ENCODE assay signal across 7 cellular contexts in the genomic region with DNA sequence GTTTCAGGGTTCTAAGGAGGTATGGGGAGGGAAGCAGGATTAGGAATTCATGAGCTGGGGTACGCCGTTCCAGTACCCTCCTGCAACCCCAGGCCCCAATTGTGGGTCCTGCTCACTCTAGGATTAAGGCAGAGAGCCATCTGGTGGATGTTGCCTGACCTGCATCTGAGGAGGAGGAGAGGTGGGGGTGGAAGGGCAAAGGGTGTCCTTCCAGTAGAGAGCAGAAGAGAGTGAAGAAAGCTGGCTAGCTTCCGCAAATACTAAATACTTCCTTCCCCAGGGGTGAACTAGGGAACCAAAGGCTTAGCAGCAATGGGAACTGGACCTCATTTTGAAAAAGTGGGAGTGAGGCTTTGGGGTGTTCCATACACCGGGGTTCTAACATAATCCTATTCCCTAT. TPM values are rescaled to one million over a fixed set of nuclear protein-coding genes. Genes with fewer than 3 reads are reported as not detected.
DNase-seq lines count a peak whose midpoint lies in the region; ATAC-seq, FAIRE-seq and TF ChIP-seq lines count a peak whose summit lies in the region.

No MANE protein-coding gene starts in this region.

- TF ChIP-seq CTCF in GM12872 (IDR thresholded peaks at IDR 0.05; ENCODE audit: insufficient read depth, low read depth, low read length): peak; percentile 90
- peak; percentile 79 to 92 (median 84) for TF ChIP-seq CTCF in heart left ventricle (IDR thresholded peaks at IDR 0.05)

- intact Hi-C loops in heart left ventricle (cut with DNase I): loop anchor here in 8 of 10 donors (1.0 to 5.0 kb wide), 6 partner anchors 66 to 114 kb away; no protein-coding TSS in a partner anchor

- H3K27ac ChIP-seq in heart left ventricle: peak overlapping the region in 4 of 12 donors; percentile 12 to 77 (median 36)

- H3K27me3 ChIP-seq in adipocyte (replicated peaks; ENCODE audit: control insufficient read depth, insufficient read depth, low read length) (no peaks in the 10 kb centered on the region), heart left ventricle (no peaks in the 10 kb centered on the region)

- H3K4me1 ChIP-seq in adipocyte (ENCODE audit: control insufficient read depth, insufficient read depth, low read length) (peaks cover 8% of the 10 kb centered on the region), heart left ventricle (peaks cover 0 to 25% (median 8%) of the 10 kb centered on the region in 12 donors)

- H3K36me3 ChIP-seq in adipocyte (ENCODE audit: control insufficient read depth, insufficient read depth, low read length, severe bottlenecking): peaks cover 18% of the 10 kb centered on the region
- peaks cover 0 to 63% (median 46%) of the 10 kb centered on the region in 9 donors for H3K36me3 ChIP-seq in heart left ventricle

- WGBS in heart left ventricle, 4 donors: 29 to 33% (median 30%) methylated on average over 4 of the region's 4 CpGs

- DNase-seq in Kasumi-1 (lab: John Stamatoyannopoulos, UW) (peak; percentile 93 to 94), T follicular helper cell (ENCODE audit: low read depth) (peak; percentile 60), adipocyte (ENCODE audit: low read depth) (peak; percentile 85), heart left ventricle (peak in 4 of 5 donors; percentile 73 to 78 (median 74)), renal cortical epithelial cell (ENCODE audit: low read depth) (peak; percentile 58), RCC 7860 (ENCODE audit: low spot score) (no peak)

- no peaks in the 10 kb centered on the region for H3K9me3 ChIP-seq in adipocyte (ENCODE audit: control insufficient read depth, low read length)
- H3K9me3 ChIP-seq in heart left ventricle: no peaks in the 10 kb centered on the region

- TF ChIP-seq POLR2A in heart left ventricle (IDR thresholded peaks at IDR 0.05): no peak

- H3K9ac ChIP-seq in adipocyte (ENCODE audit: low read length): no peak overlapping the region

- no peak for FAIRE-seq in RCC 7860 (lab: Jason Lieb, UNC)

- H3K4me3 ChIP-seq in adipocyte (ENCODE audit: low read length): no peak overlapping the region
- H3K4me3 ChIP-seq in heart left ventricle: no peak overlapping the region

- peak; percentile 73 to 95 (median 92) for ATAC-seq in heart left ventricle

RNA-seq across cellular contexts. Expression of a gene that starts 10.6 kb away (rescaled TPM):
- total RNA-seq in heart left ventricle (1 to 10 TPM; 2.0 to 8.3 (median 4.5) TPM), renal cortical epithelial cell (6.8 and 11.7 TPM in 2 replicates)
- polyA plus RNA-seq in heart left ventricle: 1 to 10 TPM; 3.0 to 9.3 TPM

RNA-seq across cellular contexts. Expression of a gene that starts 10.9 kb away (rescaled TPM):
- 100 to 1,000 TPM in 5 of 9 donors, 10 to 100 TPM in 4; 62.7 to 193 (median 101) TPM for total RNA-seq in heart left ventricle
- polyA plus RNA-seq in heart left ventricle: 100 to 1,000 TPM in 1 of 2 donors, 10 to 100 TPM in 1; 83.9 to 142 TPM
- total RNA-seq in renal cortical epithelial cell: 123 and 183 TPM in 2 replicates

RNA-seq across cellular contexts. Expression of a gene that starts 11.8 kb away (rescaled TPM):
- total RNA-seq in heart left ventricle (100 to 1,000 TPM in 2 of 9 donors, 10 to 100 TPM in 7; 68.7 to 119 (median 84.8) TPM), renal cortical epithelial cell (77.4 and 82.0 TPM in 2 replicates)
- 100 to 1,000 TPM in 1 of 2 donors, 10 to 100 TPM in 1; 80.3 to 159 TPM for polyA plus RNA-seq in heart left ventricle

RNA-seq across cellular contexts. Expression of a gene that starts 14.4 kb away (rescaled TPM):
- total RNA-seq in heart left ventricle (under 1 TPM in 1 of 9 donors, not detected in 8; 0.23 TPM), renal cortical epithelial cell (not detected in 2 replicates)
- not detected for polyA plus RNA-seq in heart left ventricle

RNA-seq across cellular contexts. Expression of a gene that starts 21.2 kb away (rescaled TPM):
- 10 to 100 TPM; 35.6 to 48.7 (median 40.1) TPM for total RNA-seq in heart left ventricle
- 10 to 100 TPM; 37.4 to 82.7 TPM for polyA plus RNA-seq in heart left ventricle
- 17.2 and 21.5 TPM in 2 replicates for total RNA-seq in renal cortical epithelial cell
